15 cellular contexts compared by ENCODE assay signal in genomic region chr7:82428186-82428961, GRCh38. TPM values are rescaled to one million over a fixed set of nuclear protein-coding genes. Genes with fewer than 3 reads are reported as not detected.
DNase-seq lines count a peak whose midpoint lies in the region; TF ChIP-seq lines count a peak whose summit lies in the region.
"Had no signal": no experiment of that assay in that cellular context is flagged by ENCODE, and none has a peak within 500 bp of the region (broad histone marks: within the 10 kb centered on the region; RNA-seq: fewer than 3 reads in every experiment).

No MANE protein-coding gene starts in this region.

- in situ Hi-C loops in astrocyte of the spinal cord (cut with HindIII; ENCODE audit: low sequenced_read_pairs): no loop called here

- TF ChIP-seq CTCF in astrocyte of the spinal cord (IDR thresholded peaks at IDR 0.05; ENCODE audit: low read depth, low read length): no peak

- DNase-seq in AG08395 (ENCODE audit: low spot score): peak; percentile 39
- DNase-seq in HT1080 (ENCODE audit: low read depth): peak; percentile 2
- DNase-seq in astrocyte of the spinal cord (ENCODE audit: low read depth, low spot score): peak; percentile 77
- peak; percentile 84 for DNase-seq in iris pigment epithelial cell (ENCODE audit: low read depth)
- no peak for DNase-seq in NCI-H2029 treated with DMSO at 0.1 percent for 48 hours (lab: John Stamatoyannopoulos, UW)
- DNase-seq in ureter (ENCODE audit: low spot score): no peak
- DNase-seq in activated CD4-positive, alpha-beta T cell treated with anti-CD3 and anti-CD28 coated beads, Interleukin-2, amount 50 U/mL, for 4 hours: no peak
- DNase-seq in NCI-H1436 treated with DMSO at 0.1 percent for 48 hours (lab: John Stamatoyannopoulos, UW): no peak
- DNase-seq: activated CD4-positive, alpha-beta T cell treated with anti-CD3 and anti-CD28 coated beads for 1 hour; AML-193; NCI-H187 treated with DMSO at 0.1 percent for 48 hours; NCI-H524 treated with DMSO at 0.1 percent for 48 hours; stimulated activated naive CD8-positive, alpha-beta T cell treated with anti-CD3 and anti-CD28 coated beads, Interleukin-15, Interleukin-2, amounts not matched to agents 100 U/mL and 50 U/mL, for 24 hours; T-helper 1 cell had no signal

- no peak overlapping the region for H3K4me3 ChIP-seq in astrocyte of the spinal cord (ENCODE audit: low read depth, low read length)
- H3K4me3 ChIP-seq: lung had no signal

RNA-seq across cellular contexts. Expression of gene CACNA2D1, which starts 15.2 kb away (rescaled TPM):
- 9.0 and 11.9 TPM in 2 replicates for total RNA-seq in HT1080 (2014; rRNA removed; shearing (Covaris generic))
- polyA plus RNA-seq in HT1080 (2015; cell fraction: cytosol; rRNA removed): 7.8 and 12.9 TPM in 2 replicates
- 20.2 and 25.0 TPM in 2 replicates for polyA plus RNA-seq in HT1080 (2015; cell fraction: nucleus; rRNA removed)
- total RNA-seq in ureter: 20.2 TPM

Comparison
In these comparisons a context has a peak if more than half of its experiments do, and no peak if none do; other contexts are left out.
1. DNase-seq: peak in AG08395 (single experiment), HT1080 (single experiment), astrocyte of the spinal cord (single experiment) and iris pigment epithelial cell (single experiment); none in NCI-H2029 treated with DMSO at 0.1 percent for 48 hours (single experiment), ureter (single experiment), activated CD4-positive, alpha-beta T cell treated with anti-CD3 and anti-CD28 coated beads, Interleukin-2, amount 50 U/mL, for 4 hours (0 of 2) and NCI-H1436 treated with DMSO at 0.1 percent for 48 hours (single experiment).